In the genomic region with DNA sequence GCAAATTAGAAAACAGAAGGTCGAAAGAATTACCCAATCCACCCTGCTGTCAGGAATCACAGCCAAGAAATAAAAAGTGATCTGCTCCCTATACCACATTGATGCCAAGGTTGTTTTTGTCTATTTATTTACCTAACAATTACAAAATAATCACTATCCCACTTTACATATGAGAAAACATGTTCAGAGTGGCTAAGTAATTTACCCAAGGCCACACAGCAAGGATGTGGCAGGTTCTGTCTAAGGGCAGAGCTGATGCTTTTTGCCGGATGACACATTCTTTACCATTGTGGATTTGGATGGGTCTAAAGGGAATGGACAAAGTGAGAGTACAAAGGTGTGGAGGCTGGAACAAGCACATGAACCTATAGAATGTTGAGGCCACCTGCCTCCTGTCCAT, we compare ENCODE assay signal across 8 cellular contexts.
"Had no signal": no experiment of that assay in that cellular context is flagged by ENCODE, and none has a peak within 500 bp of the region (broad histone marks: within the 10 kb centered on the region; RNA-seq: fewer than 3 reads in every experiment).

No MANE protein-coding gene starts in this region.

- H3K27ac Mint-ChIP-seq: H9 had no signal

- H3K4me3 Mint-ChIP-seq: H9, IgD-negative memory B cell had no signal

- H3K9ac ChIP-seq: GM23248 had no signal

- H3K4me1 Mint-ChIP-seq: H9, IgD-negative memory B cell had no signal

- DNase-seq: GM23248, GOT3, H9, KG1 had no signal

- H3K4me3 ChIP-seq: GM23248 had no signal

- ATAC-seq: HCT116, HepG2 had no signal

- H3K27me3 Mint-ChIP-seq: IgD-negative memory B cell had no signal

- H2AFZ ChIP-seq: GM23248 had no signal

- H3K36me3 Mint-ChIP-seq: IgD-negative memory B cell had no signal

- H3K27ac ChIP-seq: GM23248 had no signal

- H3K9me3 Mint-ChIP-seq: H9 had no signal

- FAIRE-seq: H54, HepG2 had no signal
